ENCODE assay signal across 1 cellular context in genomic region chr6:167838207-167838748, GRCh38.
TF ChIP-seq lines count a peak whose summit lies in the region.

No MANE protein-coding gene starts in this region.

TF ChIP-seq in GM23338, 12 proteins besides CTCF, POLR2A, EP300 and RAD21 (continued from another document):
- TF ChIP-seq ZNF462 (CRISPR knock-in tag; IDR thresholded peaks at IDR 0.05) (no peak), POLR2AphosphoS5 (IDR thresholded peaks at IDR 0.05; ENCODE audit: low read depth) (no peak), STAT1 (IDR thresholded peaks at IDR 0.05; ENCODE audit: unreplicated experiment) (no peak), CREB1 (CRISPR knock-in tag; IDR thresholded peaks at IDR 0.05; ENCODE audit: low read depth) (no peak), JUNB (IDR thresholded peaks at IDR 0.05; ENCODE audit: unreplicated experiment) (no peak), REST (IDR thresholded peaks at IDR 0.05; ENCODE audit: unreplicated experiment) (no peak), ZNF331 (CRISPR knock-in tag; IDR thresholded peaks at IDR 0.05; ENCODE audit: low read depth) (no peak), ZNF114 (CRISPR knock-in tag; IDR thresholded peaks at IDR 0.05) (no peak)
